Comparison of ENCODE assay signal across 8 cellular contexts in the genomic region with DNA sequence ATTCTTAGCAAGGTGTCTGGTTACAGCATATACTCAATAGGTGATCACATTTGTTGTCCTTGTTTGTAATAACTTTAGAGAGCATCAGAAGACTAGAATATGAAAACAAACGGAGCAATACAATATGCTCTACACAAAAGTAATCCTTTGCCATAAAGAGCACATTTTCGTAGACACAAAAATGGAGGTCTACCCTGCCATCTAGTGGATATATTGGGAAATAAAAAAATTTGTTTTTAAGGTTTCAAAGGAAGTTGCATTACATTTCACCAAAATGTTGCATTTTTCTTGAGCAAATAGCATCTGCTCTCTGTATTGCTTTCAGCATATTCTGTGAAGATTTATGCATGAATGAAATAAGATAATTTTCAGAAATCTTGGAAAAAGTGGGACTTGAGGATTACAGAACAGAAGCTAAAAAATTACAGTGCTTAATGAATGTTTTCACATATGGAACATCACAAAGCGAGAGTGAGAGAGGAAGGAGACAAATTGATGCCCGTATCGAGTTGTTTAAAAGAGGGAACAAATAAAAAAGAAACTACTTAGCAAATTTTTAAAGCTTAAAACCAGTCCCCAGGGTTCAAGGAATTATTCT.
DNase-seq lines count a peak whose midpoint lies in the region; ATAC-seq and TF ChIP-seq lines count a peak whose summit lies in the region.

No MANE protein-coding gene starts in this region.

- no peak overlapping the region for H3K27ac Mint-ChIP-seq in CD4-positive, alpha-beta T cell
- no peak overlapping the region for H3K27ac Mint-ChIP-seq in T-helper 2 cell treated with Interferon-gamma antibody and Interleukin-4, amounts not matched to agents 5 μg/mL and 100 μg/mL, for 36 hours

- H3K79me1 ChIP-seq in mesendoderm (ENCODE audit: low read length), result no peaks in the 10 kb centered on the region

- no peak overlapping the region for H3K4ac ChIP-seq in mesendoderm (ENCODE audit: low read depth, low read length)

- no peaks in the 10 kb centered on the region for H3K36me3 ChIP-seq in mesendoderm (ENCODE audit: control insufficient read depth, insufficient read depth, low read length)

- no peaks in the 10 kb centered on the region for H3K4me1 ChIP-seq in mesendoderm (ENCODE audit: control insufficient read depth, low read depth, low read length)

- H3K23ac ChIP-seq in mesendoderm (ENCODE audit: low read length), result no peak overlapping the region

- H2AK5ac ChIP-seq in mesendoderm (ENCODE audit: low read length), result no peak overlapping the region

- H3K27me3 Mint-ChIP-seq in CD4-positive, alpha-beta T cell, result no peaks in the 10 kb centered on the region
- H3K27me3 Mint-ChIP-seq in T-helper 2 cell treated with Interferon-gamma antibody and Interleukin-4, amounts not matched to agents 5 μg/mL and 100 μg/mL, for 36 hours (ENCODE audit: low read depth), result peaks cover 3% of the 10 kb centered on the region

- H3K9me3 ChIP-seq in CD4-positive, alpha-beta T cell (ENCODE audit: control insufficient read depth, low read length), result no peaks in the 10 kb centered on the region

- H3K4me2 ChIP-seq in mesendoderm (ENCODE audit: low read length), result no peak overlapping the region

- no peak overlapping the region for H3K4me3 ChIP-seq in mesendoderm (ENCODE audit: low read length)

- H2BK15ac ChIP-seq in mesendoderm (replicated peaks; ENCODE audit: low read depth), result no peak overlapping the region

- DNase-seq in CD4-positive, alpha-beta T cell, result no peak
- DNase-seq in NCI-H1694 treated with DMSO at 0.1 percent for 48 hours (lab: John Stamatoyannopoulos, UW) (peak; percentile 8), cerebellar cortex (ENCODE audit: low spot score) (peak; percentile 49), mesendoderm (peak; percentile 37)
- DNase-seq in activated CD4-positive, alpha-beta T cell treated with anti-CD3 and anti-CD28 coated beads for 1 hour, result no peak
- no peak for DNase-seq in T-helper 2 cell treated with Interferon-gamma antibody and Interleukin-4, amounts not matched to agents 5 μg/mL and 100 μg/mL, for 36 hours (ENCODE audit: low spot score)

- H3K36me3 Mint-ChIP-seq in CD4-positive, alpha-beta T cell (ENCODE audit: low read depth), result no peaks in the 10 kb centered on the region
- no peaks in the 10 kb centered on the region for H3K36me3 Mint-ChIP-seq in T-helper 2 cell treated with Interferon-gamma antibody and Interleukin-4, amounts not matched to agents 5 μg/mL and 100 μg/mL, for 36 hours (ENCODE audit: low read depth)

- H3K18ac ChIP-seq in mesendoderm (ENCODE audit: low read length), result no peak overlapping the region

- no peaks in the 10 kb centered on the region for H3K9me3 Mint-ChIP-seq in CD4-positive, alpha-beta T cell
- H3K9me3 Mint-ChIP-seq in T-helper 2 cell treated with Interferon-gamma antibody and Interleukin-4, amounts not matched to agents 5 μg/mL and 100 μg/mL, for 36 hours, result no peaks in the 10 kb centered on the region

- H2BK5ac ChIP-seq in mesendoderm (ENCODE audit: low read length), result no peak overlapping the region

- POLR2A ChIA-PET in CD4-positive, alpha-beta T cell (lab: Charles Lee), result no interaction called here

- no peak for ATAC-seq in CD4-positive, alpha-beta T cell (ENCODE audit: poor library complexity)
- ATAC-seq in GM19035 (IDR thresholded peaks at IDR 0.05; ENCODE audit: unreplicated experiment) (peak; percentile 66), GM19397 (IDR thresholded peaks at IDR 0.05; ENCODE audit: unreplicated experiment) (no peak)

- no CpG with 5 or more reads among the region's 5 CpGs for WGBS in mesendoderm (ENCODE audit: extremely low coverage, insufficient coverage, low lambda C conversion rate)

- H3K4me3 Mint-ChIP-seq in CD4-positive, alpha-beta T cell, result no peak overlapping the region
- no peak overlapping the region for H3K4me3 Mint-ChIP-seq in T-helper 2 cell treated with Interferon-gamma antibody and Interleukin-4, amounts not matched to agents 5 μg/mL and 100 μg/mL, for 36 hours

- peak; percentile 67 for TF ChIP-seq CTCF in CD4-positive, alpha-beta T cell (IDR thresholded peaks at IDR 0.05)

- no peaks in the 10 kb centered on the region for H3K4me1 Mint-ChIP-seq in CD4-positive, alpha-beta T cell (ENCODE audit: low read depth)
- no peaks in the 10 kb centered on the region for H3K4me1 Mint-ChIP-seq in T-helper 2 cell treated with Interferon-gamma antibody and Interleukin-4, amounts not matched to agents 5 μg/mL and 100 μg/mL, for 36 hours (ENCODE audit: low read depth)

- intact Hi-C loops in CD4-positive, alpha-beta T cell (cut with DNase I, micrococcal nuclease), result loop anchor here (2.0 to 5.0 kb wide), 3 partner anchors 934 to 1565 kb away; no protein-coding TSS in a partner anchor

- CTCF ChIA-PET in CD4-positive, alpha-beta T cell (lab: Charles Lee), result no interaction called here

- no peaks in the 10 kb centered on the region for H3K79me2 ChIP-seq in mesendoderm (ENCODE audit: control insufficient read depth, insufficient read depth, low read length)

- H3K27ac ChIP-seq in CD4-positive, alpha-beta T cell (ENCODE audit: low read depth, low read length), result no peak overlapping the region
- H3K27ac ChIP-seq in mesendoderm (ENCODE audit: low read depth, low read length), result no peak overlapping the region

- H2BK120ac ChIP-seq in mesendoderm (ENCODE audit: low read depth, low read length), result no peak overlapping the region

- H4K5ac ChIP-seq in mesendoderm (ENCODE audit: low read length), result no peak overlapping the region

- no peaks in the 10 kb centered on the region for H3K27me3 ChIP-seq in CD4-positive, alpha-beta T cell (ENCODE audit: control insufficient read depth, insufficient read depth, low read length)
- H3K27me3 ChIP-seq in mesendoderm (ENCODE audit: insufficient read depth, low read length, poor library complexity), result no peaks in the 10 kb centered on the region

- H4K8ac ChIP-seq in mesendoderm (ENCODE audit: low read depth, low read length), result no peak overlapping the region

- H3K56ac ChIP-seq in mesendoderm (ENCODE audit: low read length), result no peak overlapping the region

- no peak overlapping the region for H3K9ac ChIP-seq in mesendoderm (ENCODE audit: low read length)

Comparison
In these comparisons a context has a peak if more than half of its experiments do, and no peak if none do; other contexts are left out.
1. DNase-seq: peak in NCI-H1694 treated with DMSO at 0.1 percent for 48 hours (single experiment), cerebellar cortex (single experiment) and mesendoderm (single experiment); none in CD4-positive, alpha-beta T cell (0 of 10), activated CD4-positive, alpha-beta T cell treated with anti-CD3 and anti-CD28 coated beads for 1 hour (single experiment) and T-helper 2 cell treated with Interferon-gamma antibody and Interleukin-4, amounts not matched to agents 5 μg/mL and 100 μg/mL, for 36 hours (single experiment).